Comparison of ENCODE assay signal across 8 cellular contexts in the genomic region with DNA sequence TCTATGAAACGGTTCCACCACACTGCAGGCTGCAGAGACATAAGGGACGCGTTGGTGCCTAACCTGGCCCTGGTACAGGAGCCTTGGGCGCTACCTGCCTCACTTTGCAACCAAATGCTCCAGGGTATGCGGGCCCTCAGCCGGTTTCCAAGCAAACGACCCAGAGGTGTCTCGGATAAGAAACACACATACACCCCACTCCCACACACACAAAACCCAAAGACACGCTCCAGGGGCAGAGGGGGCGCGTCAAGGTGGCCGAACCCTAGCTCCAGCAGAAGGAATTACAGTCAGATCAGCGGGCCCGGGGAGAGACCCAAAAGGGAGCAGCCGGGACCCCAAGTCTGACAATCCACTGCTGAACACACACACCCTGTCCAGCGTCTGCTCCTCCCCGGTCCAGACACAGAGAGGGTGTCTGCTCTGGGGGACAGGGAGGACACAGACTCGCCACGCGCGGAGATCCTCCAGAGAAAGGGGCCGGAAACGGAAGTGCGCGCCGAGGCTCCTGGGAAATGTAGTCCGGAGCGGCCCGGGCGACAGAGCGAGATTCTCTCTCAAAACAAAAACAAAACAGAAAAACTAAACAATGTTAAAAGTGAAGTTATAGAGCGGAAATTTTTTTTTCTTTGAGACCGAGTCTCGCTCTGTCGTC. TPM values are rescaled to one million over a fixed set of nuclear protein-coding genes. Genes with fewer than 3 reads are reported as not detected.
DNase-seq lines count a peak whose midpoint lies in the region; ATAC-seq and TF ChIP-seq lines count a peak whose summit lies in the region.
"Not testable (repeated sequence)": the region's sequence is repeated elsewhere in the genome, so short reads cannot be mapped to it uniquely, and the experiment has no call there.

A gene (minus strand): TSS at position 488 of the 655 bp plus-strand sequence. CDS start 32,702 bp downstream, outside the sequence.

- DNase-seq in COR-L47 (lab: John Stamatoyannopoulos, UW), result peak; percentile 17
- peak; percentile 83 for DNase-seq in activated T-cell treated with anti-CD3 and anti-CD28 coated beads, Interleukin-2, amount 50 U/mL, for 1 hour
- peak; percentile 75 to 80 for DNase-seq in erythroblast (lab: John Stamatoyannopoulos, UW)
- DNase-seq in mucosa of descending colon, result peak; percentile 88 to 90 (median 89)
- peak; percentile 58 to 63 for DNase-seq in stimulated activated CD8-positive, alpha-beta memory T cell treated with anti-CD3 and anti-CD28 coated beads, Interleukin-15, amount 100 ng/mL, for 48 hours (ENCODE audit: low read depth in 2 of 2)

- H3K4me3 ChIP-seq in HUES48 (ENCODE audit: low read depth, low read length) (peak within 1 kb of the TSS; percentile 72), mucosa of descending colon (peak within 1 kb of the TSS; percentile 17)

- not testable (repeated sequence) for TF ChIP-seq CTCF in mucosa of descending colon (IDR thresholded peaks at IDR 0.05)

- not testable (repeated sequence) for H3K36me3 ChIP-seq in HUES48 (ENCODE audit: control insufficient read depth, insufficient read depth, low read length); mucosa of descending colon (ENCODE audit: low read depth)

- H3K27ac ChIP-seq in HUES48 (ENCODE audit: low read depth, low read length), result not testable (repeated sequence)

- peak; percentile 93 for ATAC-seq in GM21526 (IDR thresholded peaks at IDR 0.05; ENCODE audit: low FRiP score, unreplicated experiment)
- ATAC-seq in mucosa of descending colon, result peak; percentile 89

- H3K9me3 ChIP-seq in HUES48 (ENCODE audit: control insufficient read depth, insufficient read depth, low read length); mucosa of descending colon: not testable (repeated sequence)

- H3K4me1 ChIP-seq in HUES48 (ENCODE audit: control insufficient read depth, insufficient read depth, low read length); mucosa of descending colon (ENCODE audit: low read depth): not testable (repeated sequence)

- H3K27me3 ChIP-seq in HUES48 (ENCODE audit: control insufficient read depth, insufficient read depth, low read length), result not testable (repeated sequence)

- peak; percentile 44 for TF ChIP-seq POLR2A in erythroblast (IDR thresholded peaks at IDR 0.05; ENCODE audit: low read length)

- peak within 1 kb of the TSS; percentile 60 for H3K9ac ChIP-seq in HUES48 (ENCODE audit: low read depth, low read length)

- intact Hi-C loops in mucosa of descending colon (cut with DNase I, micrococcal nuclease), result not testable (repeated sequence)

TF ChIP-seq in PFSK-1, 5 proteins besides CTCF, POLR2A, EP300 and RAD21:
- peak; percentile 77; the same call in 1 of the 2 replicates for TF ChIP-seq TAF1 (IDR thresholded peaks at IDR 0.05; ENCODE audit: borderline replicate concordance, insufficient read depth, low read length)
- TF ChIP-seq POLR2AphosphoS5 (IDR thresholded peaks at IDR 0.05; ENCODE audit: low read depth, low read length), result peak; percentile 75; the same call in 1 of the 2 replicates

RNA-seq across cellular contexts. Expression of the gene that starts here (rescaled TPM):
- 31.5 TPM for polyA plus RNA-seq in PFSK-1 (2012; ENCODE audit: insufficient read length, low read depth)
- total RNA-seq in mucosa of descending colon, result 10 to 100 TPM; 20.1 to 22.8 (median 21.9) TPM

Comparison
In these comparisons a context has a peak if more than half of its experiments do, and no peak if none do; other contexts are left out.
1. DNase-seq: peak in every context shown above with its lines; median percentile 89 in mucosa of descending colon; 83 in activated T-cell treated with anti-CD3 and anti-CD28 coated beads, Interleukin-2, amount 50 U/mL, for 1 hour; 78 in erythroblast; 60 in stimulated activated CD8-positive, alpha-beta memory T cell treated with anti-CD3 and anti-CD28 coated beads, Interleukin-15, amount 100 ng/mL, for 48 hours; 17 in COR-L47.